In the genomic region with DNA sequence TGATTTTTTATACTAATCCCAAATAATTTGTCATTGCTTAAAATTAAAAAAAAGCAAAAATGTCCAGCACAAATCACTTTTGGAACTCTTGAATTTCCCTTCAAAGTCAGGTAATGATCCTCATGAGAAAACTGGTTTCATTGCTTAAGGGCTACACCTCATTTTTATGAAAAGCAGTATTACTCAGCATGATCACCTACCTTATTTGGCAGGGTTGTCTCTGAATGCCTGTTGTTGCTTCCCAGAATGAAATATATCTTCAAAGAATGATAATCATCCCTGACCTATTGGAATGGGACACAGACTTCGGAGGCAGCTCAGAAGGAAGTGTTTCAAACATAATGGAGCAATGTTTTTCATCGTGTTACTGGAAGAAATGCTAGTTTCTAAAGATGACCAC, we compare ENCODE assay signal across 20 cellular contexts. TPM values are rescaled to one million over a fixed set of nuclear protein-coding genes. Genes with fewer than 3 reads are reported as not detected.
DNase-seq lines count a peak whose midpoint lies in the region; ATAC-seq and TF ChIP-seq lines count a peak whose summit lies in the region.
"Had no signal": no experiment of that assay in that cellular context is flagged by ENCODE, and none has a peak within 500 bp of the region (broad histone marks: within the 10 kb centered on the region; RNA-seq: fewer than 3 reads in every experiment).

No MANE protein-coding gene starts in this region.

- DNase-seq in EH (ENCODE audit: low read depth), result peak; percentile 27
- DNase-seq in PC-3, result peak; percentile 64
- no peak for DNase-seq in smooth muscle cell (lab: John Stamatoyannopoulos, UW; ENCODE audit: unreplicated experiment)
- DNase-seq in activated naive CD4-positive, alpha-beta T cell (lab: John Stamatoyannopoulos, UW), result no peak
- DNase-seq: CD4-positive, alpha-beta memory T cell; EL; KG1; MV-4-11; NCI-H1694 treated with DMSO at 0.1 percent for 48 hours; NCI-H226; NCI-H524; NCI-H82; PC-9; SJCRH30 had no signal

- POLR2A ChIA-PET in PC-3 (lab: Charles Lee; ENCODE audit: unreplicated experiment), result no interaction called here

- H3K27me3 ChIP-seq in PC-3 (ENCODE audit: low read length) (no peaks in the 10 kb centered on the region), smooth muscle cell (ENCODE audit: low read depth) (no peaks in the 10 kb centered on the region)
- H3K27me3 ChIP-seq: BLaER1, SJCRH30 had no signal

- H3K9me3 ChIP-seq in PC-3 (ENCODE audit: low read length) (no peaks in the 10 kb centered on the region), smooth muscle cell (replicated peaks; ENCODE audit: low read depth) (no peaks in the 10 kb centered on the region)
- H3K9me3 ChIP-seq: BLaER1, SJCRH30 had no signal

- intact Hi-C loops in PC-3 (cut with micrococcal nuclease), result no loop called here

- no peak overlapping the region for H3K9ac ChIP-seq in PC-3 (ENCODE audit: low read length)
- no peak overlapping the region for H3K9ac ChIP-seq in smooth muscle cell (ENCODE audit: low read depth)
- H3K9ac ChIP-seq: BLaER1 had no signal

- no peaks in the 10 kb centered on the region for H3K9me2 ChIP-seq in PC-3 (replicated peaks; ENCODE audit: low read length)

- H3K4me2 ChIP-seq in PC-3 (ENCODE audit: low read length) (peak overlapping the region; percentile 57), smooth muscle cell (peak overlapping the region; percentile 8)
- H3K4me2 ChIP-seq: BLaER1, PC-9 had no signal

- 46% methylated on average over 2 of the region's 2 CpGs for WGBS in smooth muscle cell (ENCODE audit: low lambda C conversion rate)

- ATAC-seq in PC-3 (no peak), esophagus mucosa (peak; percentile 80), GM18907 (IDR thresholded peaks at IDR 0.05; ENCODE audit: unreplicated experiment) (no peak), HG03520 (IDR thresholded peaks at IDR 0.05; ENCODE audit: unreplicated experiment) (no peak)
- ATAC-seq: GM12878, HepG2 had no signal

- BruUV-seq in PC-3 (replicated peaks; lab: Mats Ljungman, UMichigan), result no TSS peak

- H3K4me1 ChIP-seq in PC-3 (ENCODE audit: insufficient read depth, low read length) (peaks cover 52% of the 10 kb centered on the region), smooth muscle cell (ENCODE audit: low read depth) (peaks cover 20% of the 10 kb centered on the region)

- H4K20me1 ChIP-seq in PC-3 (ENCODE audit: low read length) (no peaks in the 10 kb centered on the region), smooth muscle cell (ENCODE audit: low read depth) (no peaks in the 10 kb centered on the region)
- H4K20me1 ChIP-seq: BLaER1 had no signal

- CTCF ChIA-PET in PC-3 (lab: Charles Lee), result no interaction called here

- H3K4me3 ChIP-seq in PC-3 (ENCODE audit: low read length), result no peak overlapping the region
- no peak overlapping the region for H3K4me3 ChIP-seq in smooth muscle cell
- H3K4me3 ChIP-seq: BLaER1, GM12878, PC-9, SJCRH30 had no signal

- H3K79me2 ChIP-seq in PC-3 (ENCODE audit: low read length) (no peaks in the 10 kb centered on the region), smooth muscle cell (ENCODE audit: low read depth) (peaks cover 58% of the 10 kb centered on the region)

- H2AFZ ChIP-seq in PC-3 (ENCODE audit: low read length), result no peak overlapping the region
- H2AFZ ChIP-seq in smooth muscle cell (ENCODE audit: low read depth), result no peak overlapping the region
- H2AFZ ChIP-seq: PC-9 had no signal

- H3K36me3 ChIP-seq in PC-3 (ENCODE audit: low read depth, low read length), result no peaks in the 10 kb centered on the region
- no peaks in the 10 kb centered on the region for H3K36me3 ChIP-seq in smooth muscle cell (ENCODE audit: low read depth)
- H3K36me3 ChIP-seq: SJCRH30 had no signal

- H3F3A ChIP-seq in PC-3 (ENCODE audit: low read length, unreplicated experiment), result no peaks in the 10 kb centered on the region
- no peaks in the 10 kb centered on the region for H3F3A ChIP-seq in smooth muscle cell (ENCODE audit: low read depth)

- no peak for TF ChIP-seq CTCF in PC-3 (conservative IDR thresholded peaks at IDR 0.05; ENCODE audit: low read depth, low read length)
- no peak for TF ChIP-seq CTCF in smooth muscle cell (IDR thresholded peaks at IDR 0.05; ENCODE audit: borderline replicate concordance, insufficient read depth, poor library complexity, severe bottlenecking)

- H3K27ac ChIP-seq in PC-3 (ENCODE audit: low read length), result peak overlapping the region; percentile 72
- H3K27ac ChIP-seq in smooth muscle cell (ENCODE audit: low read depth), result peak overlapping the region; percentile 50
- H3K27ac ChIP-seq: BLaER1, PC-9, SJCRH30 had no signal

RNA-seq across cellular contexts. Expression of gene C1orf21, which starts 29.6 kb away (rescaled TPM):
- total RNA-seq in PC-3 (2014; rRNA removed), result 1.3 and 7.3 TPM in 2 replicates
- total RNA-seq in esophagus mucosa, result 44.1 TPM
- 39.4 and 76.8 TPM in 2 replicates for total RNA-seq in smooth muscle cell
- polyA plus RNA-seq in smooth muscle cell, result 24.2 and 31.4 TPM in 2 replicates
- total RNA-seq: HepG2 had no signal
- polyA plus RNA-seq: HepG2 had no signal

Comparison
In these comparisons a context has a peak if more than half of its experiments do, and no peak if none do; other contexts are left out.
1. DNase-seq: peak in EH (single experiment) and PC-3 (single experiment); none in smooth muscle cell (single experiment) and activated naive CD4-positive, alpha-beta T cell (0 of 4).